In genomic region chr1:156126701-156127534, GRCh38 we compare ENCODE assay signal across 8 cellular contexts. TPM values are rescaled to one million over a fixed set of nuclear protein-coding genes. Genes with fewer than 3 reads are reported as not detected.
A peak's percentile ranks its signal among the peaks of the same experiment; 100 is the strongest.
DNase-seq lines count a peak whose midpoint lies in the region; ATAC-seq and TF ChIP-seq lines count a peak whose summit lies in the region.

No MANE protein-coding gene starts in this region.

- peaks cover 7% of the 10 kb centered on the region; the same call in 1 of the 2 replicates for H3K9me1 ChIP-seq in IMR-90 (ENCODE audit: insufficient read depth, low read length)

- H3K27me3 ChIP-seq in IMR-90 (ENCODE audit: control insufficient read depth, insufficient read depth, low read length) (no peaks in the 10 kb centered on the region), mucosa of stomach (ENCODE audit: control insufficient read depth, insufficient read depth, low read length) (no peaks in the 10 kb centered on the region)

- H3K79me1 ChIP-seq in IMR-90 (ENCODE audit: low read depth in 1 of 2, low read length in 2 of 2): peaks cover 0 to 57% of the 10 kb centered on the region in 2 experiments; a peak in 2 of 4 replicates

- peak overlapping the region; percentile 92 for H3K23ac ChIP-seq in IMR-90 (ENCODE audit: low read depth, low read length)

- H3K18ac ChIP-seq in IMR-90 (ENCODE audit: low read depth, low read length): peak overlapping the region; percentile 67

- peaks cover 58% of the 10 kb centered on the region for H4K20me1 ChIP-seq in IMR-90 (ENCODE audit: insufficient read depth, low read length)

- H2AFZ ChIP-seq in IMR-90 (replicated peaks; ENCODE audit: low read length, poor library complexity): no peak overlapping the region

- peak overlapping the region; percentile 75 for H2BK15ac ChIP-seq in IMR-90 (ENCODE audit: low read depth, low read length)

- H2BK120ac ChIP-seq in IMR-90 (ENCODE audit: low read depth, low read length): peak overlapping the region; percentile 72

- H2BK5ac ChIP-seq in IMR-90 (ENCODE audit: low read depth, low read length, poor library complexity, severe bottlenecking): peak overlapping the region; percentile 99

- dilution Hi-C loops in IMR-90 (cut with HindIII; ENCODE audit: low sequenced_read_pairs, unreplicated experiment): no loop called here

- in situ Hi-C loops in IMR-90 (cut with MboI; ENCODE audit: low sequenced_read_pairs): no loop called here

- peak overlapping the region; percentile 98 for H2AK5ac ChIP-seq in IMR-90 (ENCODE audit: low read depth, low read length)

- no peak for TF ChIP-seq RAD21 in IMR-90 (IDR thresholded peaks at IDR 0.05; ENCODE audit: low read length)

- ATAC-seq in IMR-90 (ENCODE audit: low read depth): peak; percentile 6
- ATAC-seq in HG02840 (IDR thresholded peaks at IDR 0.05; ENCODE audit: low FRiP score, unreplicated experiment): no peak

- peak overlapping the region; percentile 97 for H4K91ac ChIP-seq in IMR-90 (ENCODE audit: insufficient read depth, low read depth, low read length)

- H3K14ac ChIP-seq in IMR-90 (replicated peaks; ENCODE audit: low read depth, low read length): peak overlapping the region; percentile 95

- no TSS peak for BruUV-seq in IMR-90 (replicated peaks; lab: Mats Ljungman, UMichigan)

- peak overlapping the region; percentile 88 to 89 for H4K8ac ChIP-seq in IMR-90 (ENCODE audit: low read depth in 2 of 2, low read length in 2 of 2)

- intact Hi-C loops in IMR-90 (cut with micrococcal nuclease): no loop called here

- POLR2A ChIA-PET in IMR-90 (lab: Charles Lee; ENCODE audit: unreplicated experiment): interaction anchor here (0.5 to 1.0 kb wide), 3 partner anchors 10 to 15 kb away, joined by 4 to 9 read pairs (median 6); no protein-coding TSS in a partner anchor

- 44% methylated on average over 6 of the region's 15 CpGs; no CpG with 5 or more reads in 1 of the 2 experiments for WGBS in IMR-90 (ENCODE audit: extremely low coverage in 2 of 2, insufficient read length in 1 of 2), 2 experiments

- peak overlapping the region; percentile 95 for H3K4ac ChIP-seq in IMR-90 (ENCODE audit: low read depth, low read length)

- no peak overlapping the region for H3K4me3 ChIP-seq in IMR-90 (ENCODE audit: insufficient read depth, low read depth, low read length)
- H3K4me3 ChIP-seq in mucosa of stomach (ENCODE audit: low read length): no peak overlapping the region

- peak overlapping the region; percentile 79 for H3K56ac ChIP-seq in IMR-90 (ENCODE audit: extremely low read depth, insufficient read depth, low read length)

- CTCF ChIA-PET in IMR-90 (lab: Yijun Ruan, JAX): interaction anchor here (0.6 to 4.0 kb wide), 3 partner anchors 10 to 29 kb away, joined by 3 to 64 read pairs (median 5); no protein-coding TSS in a partner anchor

- peak overlapping the region; percentile 85 for H4K5ac ChIP-seq in IMR-90 (ENCODE audit: low read depth, low read length)

- H3K36me3 ChIP-seq in IMR-90 (ENCODE audit: control insufficient read depth, insufficient read depth, low read length): peaks cover 13% of the 10 kb centered on the region
- no peaks in the 10 kb centered on the region for H3K36me3 ChIP-seq in mucosa of stomach (ENCODE audit: control insufficient read depth, insufficient read depth, low read length)

- H2AK9ac ChIP-seq in IMR-90 (replicated peaks; ENCODE audit: low read depth, low read length, poor library complexity): peak overlapping the region; percentile 95

- DNase-seq in NK-92 treated with Interleukin-12 subunit alpha and Interleukin-12 subunit beta, amount 100 ng/mL, for 24 hours (lab: John Stamatoyannopoulos, UW): peak; percentile 68
- DNase-seq in NK-92 (lab: John Stamatoyannopoulos, UW; ENCODE audit: unreplicated experiment) (no peak), IMR-90 (peak; percentile 96)
- DNase-seq in activated CD4-positive, CD25-positive, alpha-beta regulatory T cell treated with anti-CD3 and anti-CD28 coated beads, Interleukin-2, amount 50 U/mL, for 72 hours: peak; percentile 75
- peak; percentile 91 for DNase-seq in central memory CD4-positive, alpha-beta T cell
- peak; percentile 87 for DNase-seq in stimulated activated naive CD4-positive, alpha-beta T cell treated with Interleukin-2 at 50 U/mL for 16 hours (lab: John Stamatoyannopoulos, UW)

- H3K4me2 ChIP-seq in IMR-90 (ENCODE audit: low read depth, low read length): peak overlapping the region; percentile 60

- H3K9me3 ChIP-seq in IMR-90 (ENCODE audit: control insufficient read depth, insufficient read depth, low read length) (no peaks in the 10 kb centered on the region), mucosa of stomach (ENCODE audit: control insufficient read depth, low read length) (no peaks in the 10 kb centered on the region)

- H3K9ac ChIP-seq in IMR-90 (ENCODE audit: low read depth, low read length) (peak overlapping the region; percentile 54), mucosa of stomach (ENCODE audit: low read length) (peak overlapping the region; percentile 66)

- peak overlapping the region; percentile 89 for H2BK20ac ChIP-seq in IMR-90 (ENCODE audit: low read depth, low read length)

- H3K27ac ChIP-seq in IMR-90 (ENCODE audit: insufficient read depth, low read length): peak overlapping the region; percentile 98

- TF ChIP-seq POLR2A in IMR-90 (IDR thresholded peaks at IDR 0.05; ENCODE audit: low read depth, low read length): peak; percentile 59

- no peak for TF ChIP-seq CTCF in IMR-90 (conservative IDR thresholded peaks at IDR 0.05; ENCODE audit: low read depth, low read length)

- H3K4me1 ChIP-seq in IMR-90 (ENCODE audit: control insufficient read depth, insufficient read depth, low read length): peaks cover 59% of the 10 kb centered on the region
- peaks cover 86% of the 10 kb centered on the region for H3K4me1 ChIP-seq in mucosa of stomach (ENCODE audit: control insufficient read depth, insufficient read depth, low read length)

TF ChIP-seq in IMR-90, 13 proteins besides CTCF, POLR2A, EP300 and RAD21:
- TF ChIP-seq RFX5 (IDR thresholded peaks at IDR 0.05; ENCODE audit: low read depth, low read length) (no peak), BHLHE40 (IDR thresholded peaks at IDR 0.05; ENCODE audit: low read depth, low read length) (peak; percentile 90), FOS (IDR thresholded peaks at IDR 0.05; ENCODE audit: low read depth, low read length) (peak; percentile 82), MXI1 (IDR thresholded peaks at IDR 0.05; ENCODE audit: borderline replicate concordance, low read depth, low read length) (0 out of 2 replicates have a peak, but pooled peaks have one; percentile 47), USF2 (IDR thresholded peaks at IDR 0.05; ENCODE audit: low read depth, low read length) (peak; percentile 48; the same call in 1 of the 2 replicates), MAZ (IDR thresholded peaks at IDR 0.05; ENCODE audit: borderline replicate concordance, low read depth, low read length) (peak; percentile 94), SMC3 (IDR thresholded peaks at IDR 0.05; ENCODE audit: low read depth, low read length) (no peak), RCOR1 (IDR thresholded peaks at IDR 0.05; ENCODE audit: insufficient replicate concordance, low read length) (no peak)
TF ChIP-seq in IMR-90: peak in this region for 5.

RNA-seq across cellular contexts. Expression of gene LMNA, which starts 12.4 kb away (rescaled TPM):
- 753 and 755 TPM in 2 replicates for total RNA-seq in IMR-90 (2012; rRNA removed)
- 563 and 927 TPM in 2 replicates for polyA plus RNA-seq in IMR-90 (2012; rRNA removed)
- 602 and 638 TPM in 2 replicates for polyA plus RNA-seq in IMR-90 (2012; cell fraction: cytosol; rRNA removed)
- polyA plus RNA-seq in IMR-90 (2012; cell fraction: nucleus; rRNA removed; ENCODE audit: low replicate concordance): 1,137 and 1,144 TPM in 2 replicates

RNA-seq across cellular contexts. Expression of gene SEMA4A, which starts 26.5 kb away (rescaled TPM):
- 0.18 and 0.28 TPM in 2 replicates for total RNA-seq in IMR-90 (2012; rRNA removed)
- 0.86 and 1.4 TPM in 2 replicates for polyA plus RNA-seq in IMR-90 (2012; rRNA removed)
- polyA plus RNA-seq in IMR-90 (2012; cell fraction: cytosol; rRNA removed): 0.15 and 0.41 TPM in 2 replicates
- polyA plus RNA-seq in IMR-90 (2012; cell fraction: nucleus; rRNA removed; ENCODE audit: low replicate concordance): 10.3 and 13.3 TPM in 2 replicates

RNA-seq across cellular contexts. Expression of gene MEX3A, which starts 44.7 kb away (rescaled TPM):
- 2.3 and 2.5 TPM in 2 replicates for total RNA-seq in IMR-90 (2012; rRNA removed)
- polyA plus RNA-seq in IMR-90 (2012; rRNA removed): 9.0 and 11.6 TPM in 2 replicates
- polyA plus RNA-seq in IMR-90 (2012; cell fraction: cytosol; rRNA removed): 4.0 and 8.8 TPM in 2 replicates
- polyA plus RNA-seq in IMR-90 (2012; cell fraction: nucleus; rRNA removed; ENCODE audit: low replicate concordance): 14.6 and 16.6 TPM in 2 replicates
